ENCODE assay signal across 2 cellular contexts in the genomic region with DNA sequence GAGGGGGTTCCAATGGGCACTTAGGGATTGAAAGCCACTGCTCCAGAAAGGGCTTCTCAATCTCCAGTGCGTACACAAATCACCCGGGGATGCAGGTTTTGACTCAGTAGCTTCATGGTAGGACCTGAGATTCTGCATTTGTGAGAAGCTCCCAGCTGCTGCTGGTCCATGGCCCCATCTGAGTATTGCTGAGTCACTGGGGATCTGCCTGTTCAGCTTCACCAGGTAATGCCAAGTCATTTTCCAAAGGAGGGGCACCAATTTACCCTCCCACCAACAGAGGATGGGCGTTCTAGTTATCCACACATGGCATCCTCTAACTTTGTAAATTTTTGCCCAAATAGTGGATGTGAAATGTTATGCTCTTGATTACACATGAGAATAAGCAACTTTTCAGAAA.
TF ChIP-seq lines count a peak whose summit lies in the region.

No MANE protein-coding gene starts in this region.

TF ChIP-seq in HepG2, 621 proteins besides CTCF, POLR2A, EP300 and RAD21:
- TF ChIP-seq SPEN (CRISPR knock-in tag; IDR thresholded peaks at IDR 0.05; ENCODE audit: low read depth) (no peak), ZNF839 (CRISPR knock-in tag; IDR thresholded peaks at IDR 0.05; ENCODE audit: borderline replicate concordance) (no peak), MAFF (IDR thresholded peaks at IDR 0.05; ENCODE audit: low read depth, low read length) (peak; percentile 15; the same call in 1 of the 2 replicates), NFE2 (CRISPR knock-in tag; IDR thresholded peaks at IDR 0.05) (peak; percentile 45; the same call in 1 of the 2 replicates), ZNF570 (CRISPR knock-in tag; IDR thresholded peaks at IDR 0.05; ENCODE audit: borderline replicate concordance) (no peak), ZNF660 (CRISPR knock-in tag; IDR thresholded peaks at IDR 0.05; ENCODE audit: borderline replicate concordance, low read depth) (no peak), NFE2L2 (IDR thresholded peaks at IDR 0.05; ENCODE audit: low read length) (peak; percentile 75), DR1 (CRISPR knock-in tag; IDR thresholded peaks at IDR 0.05) (no peak)
- TF ChIP-seq, protein P1, sequence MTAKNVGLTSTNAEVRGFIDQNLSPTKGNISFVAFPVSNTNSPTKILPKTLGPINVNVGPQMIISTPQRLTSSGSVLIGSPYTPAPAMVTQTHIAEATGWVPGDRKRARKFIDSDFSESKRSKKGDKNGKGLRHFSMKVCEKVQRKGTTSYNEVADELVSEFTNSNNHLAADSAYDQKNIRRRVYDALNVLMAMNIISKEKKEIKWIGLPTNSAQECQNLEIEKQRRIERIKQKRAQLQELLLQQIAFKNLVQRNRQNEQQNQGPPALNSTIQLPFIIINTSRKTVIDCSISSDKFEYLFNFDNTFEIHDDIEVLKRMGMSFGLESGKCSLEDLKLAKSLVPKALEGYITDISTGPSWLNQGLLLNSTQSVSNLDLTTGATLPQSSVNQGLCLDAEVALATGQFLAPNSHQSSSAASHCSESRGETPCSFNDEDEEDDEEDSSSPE (CRISPR knock-in tag; IDR thresholded peaks at IDR 0.05): no peak

TF ChIP-seq in K562, 482 proteins besides CTCF, POLR2A, EP300 and RAD21:
- TF ChIP-seq C11orf30 (IDR thresholded peaks at IDR 0.05; ENCODE audit: low read depth): peak; percentile 80
- TF ChIP-seq POLR2AphosphoS5 (IDR thresholded peaks at IDR 0.05; ENCODE audit: control insufficient read depth, insufficient read depth, low read depth, low read length): no peak
- peak; percentile 87 for TF ChIP-seq ZNF316 (IDR thresholded peaks at IDR 0.05)
- TF ChIP-seq NFE2 (IDR thresholded peaks at IDR 0.05; ENCODE audit: low read depth): peak; percentile 80
- no peak for TF ChIP-seq CHD2 (IDR thresholded peaks at IDR 0.05; ENCODE audit: low read depth, low read length)
- peak; percentile 58; the same call in 1 of the 2 replicates for TF ChIP-seq MAFK (IDR thresholded peaks at IDR 0.05; ENCODE audit: low read length)
- TF ChIP-seq MAFF (IDR thresholded peaks at IDR 0.05; ENCODE audit: low read length): peak; percentile 57; the same call in 1 of the 2 replicates
- TF ChIP-seq NFE2L1 (tag; IDR thresholded peaks at IDR 0.05; ENCODE audit: borderline replicate concordance, low read depth): peak; percentile 50; the same call in 1 of the 2 replicates
- TF ChIP-seq MAFG (tag; conservative IDR thresholded peaks at IDR 0.05): peak; percentile 79
